In the genomic region with DNA sequence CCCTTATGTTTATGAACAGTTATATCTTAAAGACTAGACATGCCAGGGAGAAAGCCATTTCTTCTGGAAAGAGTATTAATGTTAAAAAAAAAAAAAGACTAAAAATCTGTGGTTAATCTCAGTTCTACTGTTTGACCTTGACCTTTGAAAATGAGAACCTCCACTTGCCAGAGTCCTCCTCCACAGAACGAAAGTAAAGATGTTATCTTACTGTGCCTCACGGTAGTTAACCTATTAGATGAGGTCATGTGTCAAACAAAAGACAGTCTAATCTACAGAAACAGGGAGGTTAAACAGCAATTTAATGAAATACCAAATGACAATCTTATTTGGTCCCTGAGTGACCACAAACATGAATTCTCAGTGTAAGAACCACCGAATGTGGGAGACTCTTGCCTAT, we compare ENCODE assay signal across 1 cellular context.
TF ChIP-seq lines count a peak whose summit lies in the region.

No MANE protein-coding gene starts in this region.

TF ChIP-seq in K562, 482 proteins besides CTCF, POLR2A, EP300 and RAD21 (continued from another document and continues in another):
- TF ChIP-seq TBL1XR1 (IDR thresholded peaks at IDR 0.05; ENCODE audit: low read length in 2 of 2) (no peak), CHD4 (IDR thresholded peaks at IDR 0.05; ENCODE audit: insufficient read depth, insufficient replicate concordance, low read depth, low read length, poor library complexity, severe bottlenecking) (no peak), NR3C1 (CRISPR knock-in tag; IDR thresholded peaks at IDR 0.05) (no peak), SNRNP70 (optimal IDR thresholded peaks at IDR 0.05; ENCODE audit: low read depth, low read length) (no peak), ZNF584 (CRISPR knock-in tag; IDR thresholded peaks at IDR 0.05; ENCODE audit: low read depth) (no peak), BCLAF1 (IDR thresholded peaks at IDR 0.05; ENCODE audit: borderline replicate concordance in 1 of 2, control insufficient read depth in 1 of 2, low read depth in 2 of 2, low read length in 1 of 2) (no peak), ARID1B (IDR thresholded peaks at IDR 0.05) (peak; percentile 28; the same call in 1 of the 2 replicates), ZNF583 (CRISPR knock-in tag; IDR thresholded peaks at IDR 0.05) (no peak), POLR3G (IDR thresholded peaks at IDR 0.05; ENCODE audit: extremely low read depth, insufficient read length, insufficient replicate concordance) (no peak), KAT7 (CRISPR knock-in tag; IDR thresholded peaks at IDR 0.05; ENCODE audit: borderline replicate concordance) (no peak), FOSL1 (tag; conservative IDR thresholded peaks at IDR 0.05) (0 out of 2 replicates have a peak, but pooled peaks have one; percentile 29), CBFA2T2 (conservative IDR thresholded peaks at IDR 0.05) (no peak), KDM1A (IDR thresholded peaks at IDR 0.05) (peak; percentile 86 to 92), PYGO2 (tag; IDR thresholded peaks at IDR 0.05) (no peak), ZNF134 (CRISPR knock-in tag; conservative IDR thresholded peaks at IDR 0.05) (no peak), EHMT2 (IDR thresholded peaks at IDR 0.05) (no peak), ZNF174 (CRISPR knock-in tag; IDR thresholded peaks at IDR 0.05) (no peak), ARNT (IDR thresholded peaks at IDR 0.05) (no peak), ZNF655 (CRISPR knock-in tag; IDR thresholded peaks at IDR 0.05) (no peak), MXI1 (IDR thresholded peaks at IDR 0.05; ENCODE audit: low read depth, low read length) (no peak), SLC30A9 (CRISPR knock-in tag; IDR thresholded peaks at IDR 0.05) (no peak), ID3 (CRISPR knock-in tag; IDR thresholded peaks at IDR 0.05) (no peak), ID3 (tag; IDR thresholded peaks at IDR 0.05) (peak; percentile 82), ZNF79 (CRISPR knock-in tag; IDR thresholded peaks at IDR 0.05; ENCODE audit: low read depth) (no peak), ZNF77 (CRISPR knock-in tag; IDR thresholded peaks at IDR 0.05) (no peak), SRSF1 (IDR thresholded peaks at IDR 0.05; ENCODE audit: low read depth, low read length) (no peak), L3MBTL2 (IDR thresholded peaks at IDR 0.05) (no peak), RBM25 (IDR thresholded peaks at IDR 0.05; ENCODE audit: low read depth, low read length, severe bottlenecking) (no peak), ZSCAN32 (CRISPR knock-in tag; IDR thresholded peaks at IDR 0.05) (no peak), ZNF431 (CRISPR knock-in tag; IDR thresholded peaks at IDR 0.05) (no peak), ELF1 (tag; IDR thresholded peaks at IDR 0.05) (no peak), HDAC2 (IDR thresholded peaks at IDR 0.05) (peak; percentile 64; the same call in 1 of the 2 replicates), HCFC1 (IDR thresholded peaks at IDR 0.05; ENCODE audit: low read depth, low read length) (no peak), BCOR (IDR thresholded peaks at IDR 0.05) (no peak), SMARCE1 (IDR thresholded peaks at IDR 0.05) (peak; percentile 48; the same call in 1 of the 2 replicates), HMGN3 (IDR thresholded peaks at IDR 0.05; ENCODE audit: borderline replicate concordance, extremely low read depth, insufficient read length, low read depth, low read length) (no peak), HIVEP1 (CRISPR knock-in tag; IDR thresholded peaks at IDR 0.05) (no peak), ZNF785 (CRISPR knock-in tag; IDR thresholded peaks at IDR 0.05) (no peak), HDAC1 (IDR thresholded peaks at IDR 0.05) (peak in 1 of 2 experiments; percentile 52; a peak in 1 of 4 replicates), FOXP1 (CRISPR knock-in tag; IDR thresholded peaks at IDR 0.05) (no peak), ZNF551 (CRISPR knock-in tag; IDR thresholded peaks at IDR 0.05) (no peak), ZNF274 (IDR thresholded peaks at IDR 0.05; ENCODE audit: borderline replicate concordance, low read depth, low read length) (no peak), ETV6 (IDR thresholded peaks at IDR 0.05; ENCODE audit: borderline replicate concordance in 1 of 2, low read depth in 2 of 2, low read length in 1 of 2) (no peak), ETV6 (CRISPR knock-in tag; IDR thresholded peaks at IDR 0.05; ENCODE audit: borderline replicate concordance) (no peak), KLF16 (IDR thresholded peaks at IDR 0.05) (peak; percentile 18; the same call in 1 of the 2 replicates), ATF7 (IDR thresholded peaks at IDR 0.05) (peak; percentile 90), HLTF (IDR thresholded peaks at IDR 0.05) (no peak), ZNF518B (CRISPR knock-in tag; IDR thresholded peaks at IDR 0.05) (no peak), MTA3 (IDR thresholded peaks at IDR 0.05; ENCODE audit: borderline replicate concordance) (no peak), NCOR1 (IDR thresholded peaks at IDR 0.05) (no peak)
- TF ChIP-seq, protein P1, sequence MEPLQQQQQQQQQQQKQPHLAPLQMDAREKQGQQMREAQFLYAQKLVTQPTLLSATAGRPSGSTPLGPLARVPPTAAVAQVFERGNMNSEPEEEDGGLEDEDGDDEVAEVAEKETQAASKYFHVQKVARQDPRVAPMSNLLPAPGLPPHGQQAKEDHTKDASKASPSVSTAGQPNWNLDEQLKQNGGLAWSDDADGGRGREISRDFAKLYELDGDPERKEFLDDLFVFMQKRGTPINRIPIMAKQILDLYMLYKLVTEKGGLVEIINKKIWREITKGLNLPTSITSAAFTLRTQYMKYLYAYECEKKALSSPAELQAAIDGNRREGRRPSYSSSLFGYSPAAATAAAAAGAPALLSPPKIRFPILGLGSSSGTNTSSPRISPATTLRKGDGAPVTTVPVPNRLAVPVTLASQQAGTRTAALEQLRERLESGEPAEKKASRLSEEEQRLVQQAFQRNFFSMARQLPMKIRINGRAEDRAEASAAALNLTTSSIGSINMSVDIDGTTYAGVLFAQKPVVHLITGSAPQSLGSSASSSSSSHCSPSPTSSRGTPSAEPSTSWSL (CRISPR knock-in tag; IDR thresholded peaks at IDR 0.05; ENCODE audit: borderline replicate concordance) = no peak
- TF ChIP-seq, protein P2, sequence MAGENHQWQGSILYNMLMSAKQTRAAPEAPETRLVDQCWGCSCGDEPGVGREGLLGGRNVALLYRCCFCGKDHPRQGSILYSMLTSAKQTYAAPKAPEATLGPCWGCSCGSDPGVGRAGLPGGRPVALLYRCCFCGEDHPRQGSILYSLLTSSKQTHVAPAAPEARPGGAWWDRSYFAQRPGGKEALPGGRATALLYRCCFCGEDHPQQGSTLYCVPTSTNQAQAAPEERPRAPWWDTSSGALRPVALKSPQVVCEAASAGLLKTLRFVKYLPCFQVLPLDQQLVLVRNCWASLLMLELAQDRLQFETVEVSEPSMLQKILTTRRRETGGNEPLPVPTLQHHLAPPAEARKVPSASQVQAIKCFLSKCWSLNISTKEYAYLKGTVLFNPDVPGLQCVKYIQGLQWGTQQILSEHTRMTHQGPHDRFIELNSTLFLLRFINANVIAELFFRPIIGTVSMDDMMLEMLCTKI (IDR thresholded peaks at IDR 0.05; ENCODE audit: partially characterized antibody) = no peak
- TF ChIP-seq, protein P3, sequence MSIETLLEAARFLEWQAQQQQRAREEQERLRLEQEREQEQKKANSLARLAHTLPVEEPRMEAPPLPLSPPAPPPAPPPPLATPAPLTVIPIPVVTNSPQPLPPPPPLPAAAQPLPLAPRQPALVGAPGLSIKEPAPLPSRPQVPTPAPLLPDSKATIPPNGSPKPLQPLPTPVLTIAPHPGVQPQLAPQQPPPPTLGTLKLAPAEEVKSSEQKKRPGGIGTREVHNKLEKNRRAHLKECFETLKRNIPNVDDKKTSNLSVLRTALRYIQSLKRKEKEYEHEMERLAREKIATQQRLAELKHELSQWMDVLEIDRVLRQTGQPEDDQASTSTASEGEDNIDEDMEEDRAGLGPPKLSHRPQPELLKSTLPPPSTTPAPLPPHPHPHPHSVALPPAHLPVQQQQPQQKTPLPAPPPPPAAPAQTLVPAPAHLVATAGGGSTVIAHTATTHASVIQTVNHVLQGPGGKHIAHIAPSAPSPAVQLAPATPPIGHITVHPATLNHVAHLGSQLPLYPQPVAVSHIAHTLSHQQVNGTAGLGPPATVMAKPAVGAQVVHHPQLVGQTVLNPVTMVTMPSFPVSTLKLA (conservative IDR thresholded peaks at IDR 0.05) = no peak
- TF ChIP-seq, protein P4, sequence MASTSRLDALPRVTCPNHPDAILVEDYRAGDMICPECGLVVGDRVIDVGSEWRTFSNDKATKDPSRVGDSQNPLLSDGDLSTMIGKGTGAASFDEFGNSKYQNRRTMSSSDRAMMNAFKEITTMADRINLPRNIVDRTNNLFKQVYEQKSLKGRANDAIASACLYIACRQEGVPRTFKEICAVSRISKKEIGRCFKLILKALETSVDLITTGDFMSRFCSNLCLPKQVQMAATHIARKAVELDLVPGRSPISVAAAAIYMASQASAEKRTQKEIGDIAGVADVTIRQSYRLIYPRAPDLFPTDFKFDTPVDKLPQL (IDR thresholded peaks at IDR 0.05; ENCODE audit: extremely low read depth, insufficient read length) = no peak
- TF ChIP-seq, protein P5, sequence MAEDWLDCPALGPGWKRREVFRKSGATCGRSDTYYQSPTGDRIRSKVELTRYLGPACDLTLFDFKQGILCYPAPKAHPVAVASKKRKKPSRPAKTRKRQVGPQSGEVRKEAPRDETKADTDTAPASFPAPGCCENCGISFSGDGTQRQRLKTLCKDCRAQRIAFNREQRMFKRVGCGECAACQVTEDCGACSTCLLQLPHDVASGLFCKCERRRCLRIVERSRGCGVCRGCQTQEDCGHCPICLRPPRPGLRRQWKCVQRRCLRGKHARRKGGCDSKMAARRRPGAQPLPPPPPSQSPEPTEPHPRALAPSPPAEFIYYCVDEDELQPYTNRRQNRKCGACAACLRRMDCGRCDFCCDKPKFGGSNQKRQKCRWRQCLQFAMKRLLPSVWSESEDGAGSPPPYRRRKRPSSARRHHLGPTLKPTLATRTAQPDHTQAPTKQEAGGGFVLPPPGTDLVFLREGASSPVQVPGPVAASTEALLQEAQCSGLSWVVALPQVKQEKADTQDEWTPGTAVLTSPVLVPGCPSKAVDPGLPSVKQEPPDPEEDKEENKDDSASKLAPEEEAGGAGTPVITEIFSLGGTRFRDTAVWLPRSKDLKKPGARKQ (CRISPR knock-in tag; IDR thresholded peaks at IDR 0.05) = no peak
- TF ChIP-seq, protein P6, sequence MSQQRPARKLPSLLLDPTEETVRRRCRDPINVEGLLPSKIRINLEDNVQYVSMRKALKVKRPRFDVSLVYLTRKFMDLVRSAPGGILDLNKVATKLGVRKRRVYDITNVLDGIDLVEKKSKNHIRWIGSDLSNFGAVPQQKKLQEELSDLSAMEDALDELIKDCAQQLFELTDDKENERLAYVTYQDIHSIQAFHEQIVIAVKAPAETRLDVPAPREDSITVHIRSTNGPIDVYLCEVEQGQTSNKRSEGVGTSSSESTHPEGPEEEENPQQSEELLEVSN (IDR thresholded peaks at IDR 0.05; ENCODE audit: borderline replicate concordance in 1 of 2, extremely low read depth in 1 of 2, insufficient read depth in 1 of 2, insufficient read length in 1 of 2, low read depth in 1 of 2, low read length in 1 of 2, poor library complexity in 1 of 2, severe bottlenecking in 1 of 2) = no peak
